Comparison of ENCODE assay signal across 30 cellular contexts in the genomic region with DNA sequence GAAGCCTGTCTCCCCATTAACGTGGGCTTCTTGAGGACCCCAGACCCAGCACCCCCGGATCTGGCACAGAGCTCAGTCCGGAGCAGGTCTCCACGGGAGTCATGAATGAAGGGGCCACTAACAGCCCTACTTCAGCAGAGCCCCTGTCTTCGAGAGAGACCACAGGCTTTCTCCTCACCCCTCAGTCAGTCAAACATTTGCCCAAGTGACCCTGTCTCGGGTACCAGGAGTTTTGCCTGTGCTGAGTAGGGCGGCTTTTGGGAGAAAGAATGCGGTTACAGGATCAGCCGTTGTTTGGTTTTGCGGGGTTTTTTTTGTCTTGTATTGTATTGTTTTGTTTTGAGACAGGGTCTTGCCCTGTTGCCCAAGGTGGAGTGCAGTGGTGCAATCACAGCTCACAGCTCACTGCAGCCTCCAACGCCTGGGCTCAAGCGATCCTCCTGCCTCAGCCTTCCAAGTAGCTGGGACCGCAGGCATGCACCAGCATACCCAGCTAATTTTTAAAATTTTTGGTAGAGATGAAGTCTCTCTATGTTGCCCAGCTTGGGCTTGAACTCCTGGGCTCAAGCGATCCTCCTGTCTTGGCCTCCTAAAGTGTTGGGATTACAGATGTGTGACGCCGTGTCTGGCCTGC. TPM values are rescaled to one million over a fixed set of nuclear protein-coding genes. Genes with fewer than 3 reads are reported as not detected.
DNase-seq lines count a peak whose midpoint lies in the region; ATAC-seq and TF ChIP-seq lines count a peak whose summit lies in the region.
"Had no signal": no experiment of that assay in that cellular context is flagged by ENCODE, and none has a peak within 500 bp of the region (broad histone marks: within the 10 kb centered on the region; RNA-seq: fewer than 3 reads in every experiment).

No MANE protein-coding gene starts in this region.

- CTCF ChIA-PET in Caco-2 (lab: Charles Lee) (no interaction called here), PC-3 (lab: Charles Lee) (no interaction called here)

- H3K36me3 ChIP-seq in BE2C (no peaks in the 10 kb centered on the region), Caco-2 (ENCODE audit: control insufficient read depth, insufficient read depth, low read length) (peaks cover 1% of the 10 kb centered on the region), mucosa of descending colon (ENCODE audit: low read depth) (no peaks in the 10 kb centered on the region), body of pancreas (replicated peaks in 1 of 2; ENCODE audit: insufficient read depth in 1 of 2, low read depth in 2 of 2) (no peaks in the 10 kb centered on the region), PC-3 (ENCODE audit: low read depth, low read length) (no peaks in the 10 kb centered on the region)
- H3K36me3 ChIP-seq: cardiac muscle cell, ovary, right atrium auricular region, thyroid gland had no signal

- TF ChIP-seq CTCF in BE2C (IDR thresholded peaks at IDR 0.05; ENCODE audit: low read depth, low read length) (no peak), Caco-2 (IDR thresholded peaks at IDR 0.05; ENCODE audit: insufficient read depth in 1 of 2, low read depth in 1 of 2, low read length in 1 of 2, severe bottlenecking in 1 of 2, unreplicated experiment in 1 of 2) (no peak), mucosa of descending colon (IDR thresholded peaks at IDR 0.05) (no peak), body of pancreas (IDR thresholded peaks at IDR 0.05) (no peak), PC-3 (conservative IDR thresholded peaks at IDR 0.05; ENCODE audit: low read depth, low read length) (no peak)

- 90 to 97% methylated on average over 13 to 16 of the region's 16 CpGs for WGBS in body of pancreas, 2 donors

- H3K27me3 ChIP-seq in BE2C (no peaks in the 10 kb centered on the region), Caco-2 (replicated peaks; ENCODE audit: control insufficient read depth, insufficient read depth, low read length) (no peaks in the 10 kb centered on the region), body of pancreas (no peaks in the 10 kb centered on the region), PC-3 (ENCODE audit: low read length) (no peaks in the 10 kb centered on the region)
- H3K27me3 ChIP-seq: esophagus squamous epithelium, ovary, right atrium auricular region, thyroid gland had no signal

- H3K9ac ChIP-seq in PC-3 (ENCODE audit: low read length): no peak overlapping the region

- TF ChIP-seq POLR2A in body of pancreas (IDR thresholded peaks at IDR 0.05): no peak
- no peak for TF ChIP-seq POLR2A in GM18505 (IDR thresholded peaks at IDR 0.05; ENCODE audit: borderline replicate concordance, extremely low read depth, insufficient read depth, insufficient read length)

- no peak overlapping the region for H3K4me2 ChIP-seq in PC-3 (ENCODE audit: low read length)

- no peaks in the 10 kb centered on the region for H3K4me1 Mint-ChIP-seq in Caco-2 (ENCODE audit: low read depth, unreplicated experiment)
- peaks cover 25% of the 10 kb centered on the region for H3K4me1 Mint-ChIP-seq in activated T-helper 17 cell treated with anti-CD3 and anti-CD28 coated beads, Interleukin-2, amount 50 U/mL, for 72 hours
- H3K4me1 Mint-ChIP-seq: nephron had no signal

- no peak overlapping the region for H3K4me3 Mint-ChIP-seq in Caco-2 (ENCODE audit: unreplicated experiment)
- H3K4me3 Mint-ChIP-seq in activated T-helper 17 cell treated with anti-CD3 and anti-CD28 coated beads, Interleukin-2, amount 50 U/mL, for 72 hours: peak overlapping the region; percentile 19
- H3K4me3 Mint-ChIP-seq: activated CD4-positive, alpha-beta memory T cell treated with anti-CD3 and anti-CD28 coated beads for 36 hours; CD4-positive, alpha-beta T cell; HFFc6; nephron had no signal

- H3K27ac ChIP-seq in body of pancreas: no peak overlapping the region
- no peak overlapping the region for H3K27ac ChIP-seq in PC-3 (ENCODE audit: low read length)
- H3K27ac ChIP-seq: cardiac muscle cell, esophagus squamous epithelium, ovary, right atrium auricular region, thyroid gland had no signal

- intact Hi-C loops in Caco-2 (cut with micrococcal nuclease; ENCODE audit: unreplicated experiment): no loop called here
- intact Hi-C loops in mucosa of descending colon (cut with DNase I, micrococcal nuclease): no loop called here
- intact Hi-C loops in body of pancreas (cut with DNase I): no loop called here
- intact Hi-C loops in PC-3 (cut with micrococcal nuclease): no loop called here

- no peaks in the 10 kb centered on the region; the same call in 1 of the 2 replicates for H3K9me3 ChIP-seq in BE2C
- peaks cover 9% of the 10 kb centered on the region; the same call in 1 of the 2 replicates for H3K9me3 ChIP-seq in Caco-2
- no peaks in the 10 kb centered on the region for H3K9me3 ChIP-seq in mucosa of descending colon
- H3K9me3 ChIP-seq in body of pancreas: no peaks in the 10 kb centered on the region
- H3K9me3 ChIP-seq in PC-3 (ENCODE audit: low read length): no peaks in the 10 kb centered on the region
- H3K9me3 ChIP-seq: ovary, right atrium auricular region, thyroid gland had no signal

- DNase-seq in BE2C (peak; percentile 4), Caco-2 (peak in 1 of 2 experiments; percentile 30), mucosa of descending colon (peak in 2 of 3 donors; percentile 20 to 37), body of pancreas (no peak), PC-3 (no peak), NCI-H1417 treated with DMSO at 0.1 percent for 48 hours (lab: John Stamatoyannopoulos, UW) (no peak)
- DNase-seq: activated CD4-positive, alpha-beta memory T cell treated with anti-CD3 and anti-CD28 coated beads for 36 hours; activated T-cell treated with anti-CD3 and anti-CD28 coated beads for 4 hours; CD4-positive, alpha-beta T cell; esophagus squamous epithelium; HFFc6; hippocampal formation; KG1; midbrain; MM.1S; NCI-H187 treated with DMSO at 0.1 percent for 48 hours; NCI-H526 treated with DMSO at 0.1 percent for 48 hours; ovary; stimulated activated CD4-positive, alpha-beta T cell treated with anti-CD3 and anti-CD28 coated beads, Interleukin-12 subunit alpha, Interleukin-12 subunit beta, amount 100 ng/mL, for 4 hours; stimulated activated CD4-positive, alpha-beta T cell treated with anti-CD3 and anti-CD28 coated beads, Interleukin-4, amount 100 ng/mL, for 4 hours; stimulated activated naive CD4-positive, alpha-beta T cell treated with Interleukin-2 at 50 U/mL for 16 hours; thyroid gland had no signal

- POLR2A ChIA-PET in Caco-2 (lab: Charles Lee): interaction anchor here (0.6 kb wide), 1 partner anchor 38 kb away, joined by 3 read pairs; no protein-coding TSS in a partner anchor
- POLR2A ChIA-PET in PC-3 (lab: Charles Lee; ENCODE audit: unreplicated experiment): no interaction called here

- H3K27me3 Mint-ChIP-seq in Caco-2 (ENCODE audit: insufficient read depth, unreplicated experiment): no peaks in the 10 kb centered on the region
- no peaks in the 10 kb centered on the region for H3K27me3 Mint-ChIP-seq in activated T-helper 17 cell treated with anti-CD3 and anti-CD28 coated beads, Interleukin-2, amount 50 U/mL, for 72 hours

- H3K9me2 ChIP-seq in PC-3 (replicated peaks; ENCODE audit: low read length): no peaks in the 10 kb centered on the region

- no peak overlapping the region for H2AFZ ChIP-seq in PC-3 (ENCODE audit: low read length)

- BruUV-seq in Caco-2 (replicated peaks; lab: Mats Ljungman, UMichigan): no TSS peak
- BruUV-seq in PC-3 (replicated peaks; lab: Mats Ljungman, UMichigan): no TSS peak

- no peak for ATAC-seq in activated T-helper 17 cell treated with anti-CD3 and anti-CD28 coated beads, Interleukin-2, amount 50 U/mL, for 72 hours (replicated peaks)
- ATAC-seq in mucosa of descending colon: no peak
- ATAC-seq in body of pancreas: no peak
- ATAC-seq in GM18505 (IDR thresholded peaks at IDR 0.05; ENCODE audit: unreplicated experiment): no peak
- no peak for ATAC-seq in PC-3
- ATAC-seq: SK-N-SH treated with all-trans-retinoic acid at 6 μM for 48 hours had no signal

- no peaks in the 10 kb centered on the region for H3K79me2 ChIP-seq in PC-3 (ENCODE audit: low read length)

- H4K20me1 ChIP-seq in PC-3 (ENCODE audit: low read length): no peaks in the 10 kb centered on the region

- H3F3A ChIP-seq in PC-3 (ENCODE audit: low read length, unreplicated experiment): no peaks in the 10 kb centered on the region

- peak overlapping the region; percentile 15 for H3K27ac Mint-ChIP-seq in Caco-2 (ENCODE audit: unreplicated experiment)
- H3K27ac Mint-ChIP-seq in activated T-helper 17 cell treated with anti-CD3 and anti-CD28 coated beads, Interleukin-2, amount 50 U/mL, for 72 hours: no peak overlapping the region
- H3K27ac Mint-ChIP-seq: activated CD4-positive, alpha-beta memory T cell treated with anti-CD3 and anti-CD28 coated beads for 36 hours; CD4-positive, alpha-beta T cell; HFFc6; nephron had no signal

- H3K4me3 ChIP-seq in BE2C (ENCODE audit: low read depth, low read length) (no peak overlapping the region), Caco-2 (ENCODE audit: low read depth, low read length) (no peak overlapping the region), mucosa of descending colon (no peak overlapping the region), body of pancreas (no peak overlapping the region), PC-3 (ENCODE audit: low read length) (no peak overlapping the region)
- H3K4me3 ChIP-seq: cardiac muscle cell, esophagus squamous epithelium, ovary, right atrium auricular region, thyroid gland had no signal

- H3K9me3 Mint-ChIP-seq in Caco-2 (ENCODE audit: unreplicated experiment): peaks cover 17% of the 10 kb centered on the region
- H3K9me3 Mint-ChIP-seq in activated T-helper 17 cell treated with anti-CD3 and anti-CD28 coated beads, Interleukin-2, amount 50 U/mL, for 72 hours: no peaks in the 10 kb centered on the region
- H3K9me3 Mint-ChIP-seq: CD4-positive, alpha-beta T cell; HFFc6 had no signal

- H3K4me1 ChIP-seq in BE2C (no peaks in the 10 kb centered on the region), Caco-2 (no peaks in the 10 kb centered on the region), mucosa of descending colon (ENCODE audit: low read depth) (no peaks in the 10 kb centered on the region), body of pancreas (no peaks in the 10 kb centered on the region), PC-3 (ENCODE audit: insufficient read depth, low read length) (no peaks in the 10 kb centered on the region)
- H3K4me1 ChIP-seq: right atrium auricular region, thyroid gland had no signal

- peaks cover 32% of the 10 kb centered on the region for H3K36me3 Mint-ChIP-seq in Caco-2 (ENCODE audit: insufficient read depth, unreplicated experiment)
- peaks cover 8% of the 10 kb centered on the region for H3K36me3 Mint-ChIP-seq in activated T-helper 17 cell treated with anti-CD3 and anti-CD28 coated beads, Interleukin-2, amount 50 U/mL, for 72 hours (ENCODE audit: low read depth)

RNA-seq across cellular contexts. Expression of a gene that starts 16.5 kb away (rescaled TPM):
- polyA plus RNA-seq in BE2C (2012; ENCODE audit: insufficient read depth, insufficient read length, low read depth): 37.8 TPM
- total RNA-seq in Caco-2 (2022) (65.6 and 77.6 TPM in 2 replicates), mucosa of descending colon (100 to 1,000 TPM in 1 of 3 donors, 10 to 100 TPM in 2; 80.7 to 153 (median 98.8) TPM), body of pancreas (10 to 100 TPM; 19.7 to 19.8 TPM), PC-3 (2014; rRNA removed) (31.2 and 36.4 TPM in 2 replicates)
- total RNA-seq in activated T-helper 17 cell treated with anti-CD3 and anti-CD28 coated beads, Interleukin-2, amount 50 U/mL, for 72 hours: 10 to 100 TPM in 1 of 2 donors, 1 to 10 TPM in 1; 2.3 to 23.7 TPM

RNA-seq across cellular contexts. Expression of a gene that starts 37.4 kb away (rescaled TPM):
- polyA plus RNA-seq in BE2C (2012; ENCODE audit: insufficient read depth, insufficient read length, low read depth): 18.8 TPM
- total RNA-seq in Caco-2 (2022): 24.8 and 25.6 TPM in 2 replicates
- total RNA-seq in activated T-helper 17 cell treated with anti-CD3 and anti-CD28 coated beads, Interleukin-2, amount 50 U/mL, for 72 hours: 10 to 100 TPM; 13.7 to 20.8 TPM
- 10 to 100 TPM; 14.9 to 20.9 (median 15.8) TPM for total RNA-seq in mucosa of descending colon
- 10 to 100 TPM in 1 of 2 donors, 1 to 10 TPM in 1; 9.6 to 25.1 TPM for total RNA-seq in body of pancreas
- total RNA-seq in PC-3 (2014; rRNA removed): 11.6 and 12.4 TPM in 2 replicates

RNA-seq across cellular contexts. Expression of a gene that starts 45.0 kb away (rescaled TPM):
- 0.19 TPM for polyA plus RNA-seq in BE2C (2012; ENCODE audit: insufficient read depth, insufficient read length, low read depth)
- total RNA-seq in Caco-2 (2022): 24.0 and 25.1 TPM in 2 replicates
- not detected for total RNA-seq in activated T-helper 17 cell treated with anti-CD3 and anti-CD28 coated beads, Interleukin-2, amount 50 U/mL, for 72 hours
- 1 to 10 TPM in 2 of 3 donors, under 1 TPM in 1; 0.47 to 2.3 (median 2.1) TPM for total RNA-seq in mucosa of descending colon
- total RNA-seq in body of pancreas: not detected
- not detected in 2 replicates for total RNA-seq in PC-3 (2014; rRNA removed)
- total RNA-seq: activated CD4-positive, alpha-beta memory T cell treated with anti-CD3 and anti-CD28 coated beads for 36 hours; CD4-positive, alpha-beta T cell; frontal cortex; right atrium auricular region; thyroid gland had no signal
- polyA plus RNA-seq: liver had no signal

Comparison
In these comparisons a context has a peak if more than half of its experiments do, and no peak if none do; other contexts are left out.
1. DNase-seq: peak in BE2C (single experiment) and mucosa of descending colon (2 of 3); none in body of pancreas (0 of 4), PC-3 (single experiment) and NCI-H1417 treated with DMSO at 0.1 percent for 48 hours (single experiment).